Comparison of ENCODE assay signal across 26 cellular contexts in genomic region chr9:98031935-98032334, GRCh38. TPM values are rescaled to one million over a fixed set of nuclear protein-coding genes. Genes with fewer than 3 reads are reported as not detected.
A peak's percentile ranks its signal among the peaks of the same experiment; 100 is the strongest.
DNase-seq lines count a peak whose midpoint lies in the region; TF ChIP-seq lines count a peak whose summit lies in the region.
"Had no signal": no experiment of that assay in that cellular context is flagged by ENCODE, and none has a peak within 500 bp of the region (broad histone marks: within the 10 kb centered on the region; RNA-seq: fewer than 3 reads in every experiment).

No MANE protein-coding gene starts in this region.

- peaks cover 41% of the 10 kb centered on the region for H3F3A ChIP-seq in GM23248 (ENCODE audit: insufficient read depth)
- H3F3A ChIP-seq in smooth muscle cell (ENCODE audit: low read depth), result no peaks in the 10 kb centered on the region

- no peaks in the 10 kb centered on the region for H4K20me1 ChIP-seq in GM23248 (ENCODE audit: insufficient read depth)
- H4K20me1 ChIP-seq in smooth muscle cell (ENCODE audit: low read depth), result no peaks in the 10 kb centered on the region
- H4K20me1 ChIP-seq: BLaER1 treated with 17β-estradiol and CSF1 and Interleukin-3, amounts not matched to agents 10 nM and 100 nM had no signal

- peak; percentile 70 for DNase-seq in GM23248
- DNase-seq in adipocyte (ENCODE audit: low read depth), result peak; percentile 36
- peak; percentile 26 for DNase-seq in fibroblast of villous mesenchyme (ENCODE audit: low read depth)
- no peak for DNase-seq in NCI-H774 (lab: John Stamatoyannopoulos, UW)
- no peak for DNase-seq in A673 (ENCODE audit: low spot score)
- no peak for DNase-seq in smooth muscle cell (lab: John Stamatoyannopoulos, UW; ENCODE audit: unreplicated experiment)
- no peak for DNase-seq in vagina (ENCODE audit: extremely low spot score in 2 of 2)
- DNase-seq: 8988T; activated CD4-positive, alpha-beta T cell treated with anti-CD3 and anti-CD28 coated beads for 1 hour; activated naive CD4-positive, alpha-beta T cell treated with anti-CD3 and anti-CD28 coated beads, Interleukin-2, amount 10 ng/mL, durations not matched to agents 7 days and 5 days; activated T-cell treated with anti-CD3 and anti-CD28 coated beads, Interleukin-2, amount 50 U/mL, for 48 hours; Calu3; left colon; naive thymus-derived CD4-positive, alpha-beta T cell; NCI-H1048; NCI-H187 treated with DMSO at 0.1 percent for 48 hours; NCI-H748 treated with DMSO at 0.1 percent for 48 hours; OCI-M1; SHP77; stimulated activated CD4-positive, alpha-beta T cell treated with anti-CD3 and anti-CD28 coated beads, Interleukin-12 subunit alpha, Interleukin-12 subunit beta, amount 100 ng/mL, for 4 hours; stimulated activated CD4-positive, alpha-beta T cell treated with anti-CD3 and anti-CD28 coated beads, Interleukin-4, amount 100 ng/mL, for 4 hours; stimulated activated naive CD8-positive, alpha-beta T cell treated with anti-CD3 and anti-CD28 coated beads, Interleukin-15, Interleukin-2, amounts not matched to agents 100 U/mL and 50 U/mL, for 24 hours had no signal

- TF ChIP-seq CTCF in fibroblast of villous mesenchyme (IDR thresholded peaks at IDR 0.05; ENCODE audit: insufficient read depth, low read depth, low read length) (no peak), A673 (conservative IDR thresholded peaks at IDR 0.05; ENCODE audit: low read depth, low read length) (no peak), smooth muscle cell (IDR thresholded peaks at IDR 0.05; ENCODE audit: borderline replicate concordance, insufficient read depth, poor library complexity, severe bottlenecking) (no peak), vagina (IDR thresholded peaks at IDR 0.05) (no peak)

- in situ Hi-C loops in GM23248 (cut with MboI), result no loop called here

- WGBS in GM23248 (ENCODE audit: low coverage in 1 of 2, low lambda C conversion rate in 2 of 2, missing lambda C conversion rate in 2 of 2), 2 experiments, result 54 to 80% methylated on average over 1 of the region's 1 CpG
- WGBS in smooth muscle cell (ENCODE audit: low lambda C conversion rate), result 79% methylated on average over 1 of the region's 1 CpG

- BruUV-seq in A673 (replicated peaks; lab: Mats Ljungman, UMichigan), result no TSS peak

- no peak for TF ChIP-seq POLR2A in vagina (IDR thresholded peaks at IDR 0.05)

- H3K9me3 ChIP-seq in GM23248 (ENCODE audit: low read depth), result no peaks in the 10 kb centered on the region
- H3K9me3 ChIP-seq in adipocyte (ENCODE audit: control insufficient read depth, low read length), result no peaks in the 10 kb centered on the region
- H3K9me3 ChIP-seq in A673 (ENCODE audit: low read depth, low read length, poor library complexity, severe bottlenecking), result no peaks in the 10 kb centered on the region
- H3K9me3 ChIP-seq in smooth muscle cell (replicated peaks; ENCODE audit: low read depth), result no peaks in the 10 kb centered on the region
- H3K9me3 ChIP-seq in vagina, result no peaks in the 10 kb centered on the region
- H3K9me3 ChIP-seq: ascending aorta; BLaER1 treated with 17β-estradiol and CSF1 and Interleukin-3, amounts not matched to agents 10 nM and 100 nM had no signal

- no peaks in the 10 kb centered on the region for H3K9me2 ChIP-seq in GM23248 (ENCODE audit: insufficient read depth)

- H3K36me3 ChIP-seq in ACC112 (ENCODE audit: insufficient read depth, low read length) (no peaks in the 10 kb centered on the region), GM23248 (ENCODE audit: low read depth) (no peaks in the 10 kb centered on the region), adipocyte (ENCODE audit: control insufficient read depth, insufficient read depth, low read length, severe bottlenecking) (no peaks in the 10 kb centered on the region), A673 (ENCODE audit: insufficient read depth, low read length, poor library complexity, severe bottlenecking) (no peaks in the 10 kb centered on the region), smooth muscle cell (ENCODE audit: low read depth) (no peaks in the 10 kb centered on the region), vagina (no peaks in the 10 kb centered on the region)
- H3K36me3 ChIP-seq: ascending aorta; BLaER1 treated with 17β-estradiol and CSF1 and Interleukin-3, amounts not matched to agents 10 nM and 100 nM had no signal

- H3K27ac ChIP-seq in ACC112 (ENCODE audit: low read depth, low read length) (peak overlapping the region; percentile 27), GM23248 (peak overlapping the region; percentile 70), A673 (ENCODE audit: low read depth, low read length, poor library complexity, severe bottlenecking) (no peak overlapping the region), smooth muscle cell (ENCODE audit: low read depth) (no peak overlapping the region), vagina (no peak overlapping the region)
- H3K27ac ChIP-seq: ascending aorta; BLaER1 treated with 17β-estradiol and CSF1 and Interleukin-3, amounts not matched to agents 10 nM and 100 nM; KMS-11 had no signal

- H3K9ac ChIP-seq in GM23248 (peak overlapping the region; percentile 37), adipocyte (ENCODE audit: low read length) (no peak overlapping the region), smooth muscle cell (ENCODE audit: low read depth) (no peak overlapping the region)
- H3K9ac ChIP-seq: BLaER1 treated with 17β-estradiol and CSF1 and Interleukin-3, amounts not matched to agents 10 nM and 100 nM; KMS-11 had no signal

- H3K4me2 ChIP-seq in GM23248 (ENCODE audit: unreplicated experiment), result peak overlapping the region; percentile 46
- no peak overlapping the region for H3K4me2 ChIP-seq in smooth muscle cell
- H3K4me2 ChIP-seq: BLaER1 treated with 17β-estradiol and CSF1 and Interleukin-3, amounts not matched to agents 10 nM and 100 nM; KMS-11 had no signal

- H3K79me2 ChIP-seq in ACC112 (ENCODE audit: control insufficient read depth, insufficient read depth, low read length, unreplicated experiment) (no peaks in the 10 kb centered on the region), GM23248 (ENCODE audit: insufficient read depth) (no peaks in the 10 kb centered on the region), smooth muscle cell (ENCODE audit: low read depth) (no peaks in the 10 kb centered on the region)

- POLR2A ChIA-PET in A673 (lab: Charles Lee; ENCODE audit: low non-redundant PET), result no interaction called here

- peaks cover 28% of the 10 kb centered on the region for H3K4me1 ChIP-seq in ACC112 (ENCODE audit: control insufficient read depth, insufficient read depth, low read length, unreplicated experiment)
- peaks cover 39% of the 10 kb centered on the region for H3K4me1 ChIP-seq in GM23248 (ENCODE audit: insufficient read depth)
- H3K4me1 ChIP-seq in adipocyte (ENCODE audit: control insufficient read depth, insufficient read depth, low read length), result peaks cover 5% of the 10 kb centered on the region
- no peaks in the 10 kb centered on the region for H3K4me1 ChIP-seq in A673 (ENCODE audit: insufficient read depth, low read length, poor library complexity, severe bottlenecking)
- H3K4me1 ChIP-seq in smooth muscle cell (ENCODE audit: low read depth), result no peaks in the 10 kb centered on the region
- H3K4me1 ChIP-seq in vagina, result peaks cover 6% of the 10 kb centered on the region

- CTCF ChIA-PET in A673 (lab: Charles Lee), result interaction anchor here (0.6 kb wide), 1 partner anchor 76 kb away, joined by 3 read pairs; no protein-coding TSS in a partner anchor

- H3K27me3 ChIP-seq in ACC112 (ENCODE audit: insufficient read depth, low read length) (no peaks in the 10 kb centered on the region), GM23248 (replicated peaks; ENCODE audit: insufficient read depth) (no peaks in the 10 kb centered on the region), adipocyte (replicated peaks; ENCODE audit: control insufficient read depth, insufficient read depth, low read length) (no peaks in the 10 kb centered on the region), A673 (replicated peaks; ENCODE audit: insufficient read depth, low read depth, low read length, poor library complexity) (no peaks in the 10 kb centered on the region), smooth muscle cell (ENCODE audit: low read depth) (no peaks in the 10 kb centered on the region), vagina (no peaks in the 10 kb centered on the region)
- H3K27me3 ChIP-seq: ascending aorta; BLaER1 treated with 17β-estradiol and CSF1 and Interleukin-3, amounts not matched to agents 10 nM and 100 nM had no signal

- intact Hi-C loops in A673 (cut with micrococcal nuclease; ENCODE audit: unreplicated experiment) (no loop called here), vagina (cut with DNase I) (no loop called here)

- H2AFZ ChIP-seq in ACC112 (ENCODE audit: low read length, unreplicated experiment), result no peak overlapping the region
- no peak overlapping the region for H2AFZ ChIP-seq in GM23248
- no peak overlapping the region for H2AFZ ChIP-seq in smooth muscle cell (ENCODE audit: low read depth)

- H3K4me3 ChIP-seq in ACC112 (ENCODE audit: low read depth, low read length) (no peak overlapping the region), GM23248 (no peak overlapping the region), adipocyte (ENCODE audit: low read length) (no peak overlapping the region), fibroblast of villous mesenchyme (ENCODE audit: low read depth, low read length) (no peak overlapping the region), A673 (ENCODE audit: low read depth, low read length, poor library complexity, severe bottlenecking) (no peak overlapping the region), smooth muscle cell (no peak overlapping the region), vagina (no peak overlapping the region)
- H3K4me3 ChIP-seq: ascending aorta; BLaER1 treated with 17β-estradiol and CSF1 and Interleukin-3, amounts not matched to agents 10 nM and 100 nM had no signal

RNA-seq across cellular contexts. Expression of gene NANS, which starts 24.6 kb away (rescaled TPM):
- total RNA-seq in GM23248 (2014; rRNA removed; shearing (Covaris generic)), result 60.3 and 80.8 TPM in 2 replicates
- polyA plus RNA-seq in GM23248 (2016; fragmentation: Nextera tagmentation; extraction: Ambion mirVana) (128 and 133 TPM in 2 replicates), smooth muscle cell (106 and 117 TPM in 2 replicates)
- total RNA-seq in fibroblast of villous mesenchyme (89.9 and 94.1 TPM in 2 replicates), A673 (2021) (40.6 and 41.9 TPM in 2 replicates), smooth muscle cell (59.4 and 73.6 TPM in 2 replicates), vagina (41.7 TPM)

RNA-seq across cellular contexts. Expression of gene ANP32B, which starts 48.8 kb away (rescaled TPM):
- total RNA-seq in GM23248 (2014; rRNA removed; shearing (Covaris generic)), result 11.2 and 35.3 TPM in 2 replicates
- polyA plus RNA-seq in GM23248 (2016; fragmentation: Nextera tagmentation; extraction: Ambion mirVana) (137 and 138 TPM in 2 replicates), smooth muscle cell (52.4 and 69.8 TPM in 2 replicates)
- total RNA-seq in fibroblast of villous mesenchyme (9.9 and 10.3 TPM in 2 replicates), A673 (2021) (237 and 246 TPM in 2 replicates), smooth muscle cell (11.9 and 21.3 TPM in 2 replicates), vagina (75.1 TPM)

Comparison
In these comparisons a context has a peak if more than half of its experiments do, and no peak if none do; other contexts are left out.
1. H3K27ac ChIP-seq: peak in ACC112 (single experiment) and GM23248 (single experiment); none in A673 (single experiment), smooth muscle cell (single experiment) and vagina (single experiment).
2. DNase-seq: peak in GM23248 (single experiment), adipocyte (single experiment) and fibroblast of villous mesenchyme (single experiment); none in NCI-H774 (single experiment), A673 (single experiment), smooth muscle cell (single experiment) and vagina (0 of 2).